10 cellular contexts compared by ENCODE assay signal in the genomic region with DNA sequence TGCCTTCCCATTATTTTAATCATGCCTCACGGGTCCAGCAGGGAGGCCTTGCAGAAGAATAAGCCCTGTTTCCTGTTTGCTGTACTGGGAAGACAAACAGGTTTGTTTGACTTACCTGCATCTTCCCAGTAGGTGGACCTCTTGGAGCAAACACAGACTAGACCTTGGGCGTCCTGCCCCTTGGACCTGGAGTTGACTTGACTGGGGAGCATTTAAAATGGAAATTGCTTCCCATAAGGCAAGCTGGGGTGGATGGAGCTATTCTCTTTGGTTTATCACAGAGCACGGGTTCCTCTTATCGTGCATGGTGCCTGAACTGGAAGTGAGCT.
DNase-seq lines count a peak whose midpoint lies in the region; ATAC-seq and TF ChIP-seq lines count a peak whose summit lies in the region.
"Had no signal": no experiment of that assay in that cellular context is flagged by ENCODE, and none has a peak within 500 bp of the region (broad histone marks: within the 10 kb centered on the region; RNA-seq: fewer than 3 reads in every experiment).

No MANE protein-coding gene starts in this region.

- no peaks in the 10 kb centered on the region for H3K36me3 ChIP-seq in neural cell (ENCODE audit: insufficient read depth, low read length)

- H3F3A ChIP-seq in neural cell (ENCODE audit: insufficient read depth, low read length, poor library complexity, severe bottlenecking): no peaks in the 10 kb centered on the region

- no peaks in the 10 kb centered on the region for H3K79me2 ChIP-seq in neural cell (replicated peaks; ENCODE audit: insufficient read depth, low read length)

- TF ChIP-seq EP300 in neural cell (conservative IDR thresholded peaks at IDR 0.05; ENCODE audit: poor library complexity, severe bottlenecking): no peak

- peak; percentile 44 for TF ChIP-seq RAD21 in neural cell (conservative IDR thresholded peaks at IDR 0.05)

- ATAC-seq in HG03354 (IDR thresholded peaks at IDR 0.05; ENCODE audit: poor library complexity, severe bottlenecking, unreplicated experiment) (no peak), GM19328 (IDR thresholded peaks at IDR 0.05; ENCODE audit: unreplicated experiment) (no peak), HG03039 (IDR thresholded peaks at IDR 0.05; ENCODE audit: unreplicated experiment) (no peak)

- no peak overlapping the region for H3K4me2 ChIP-seq in neural cell (ENCODE audit: low read length)

- H3K27me3 ChIP-seq in neural cell (ENCODE audit: insufficient read depth, low read depth, low read length): no peaks in the 10 kb centered on the region

- no peak overlapping the region for H3K9ac ChIP-seq in neural cell (ENCODE audit: low read length)

- no peaks in the 10 kb centered on the region for H3K9me3 ChIP-seq in neural cell (ENCODE audit: low read length)

- peak; percentile 25 for DNase-seq in NCI-H2029 (lab: John Stamatoyannopoulos, UW)
- no peak for DNase-seq in NCI-H2029 treated with DMSO at 0.1 percent for 48 hours (lab: John Stamatoyannopoulos, UW)
- peak; percentile 39 for DNase-seq in NCI-H1105 treated with DMSO at 0.1 percent for 48 hours (lab: John Stamatoyannopoulos, UW)
- DNase-seq: ACHN; activated CD4-positive, alpha-beta T cell treated with anti-CD3 and anti-CD28 coated beads, Interleukin-2, amount 50 U/mL, for 48 hours had no signal

- no peaks in the 10 kb centered on the region for H3K9me2 ChIP-seq in neural cell (ENCODE audit: insufficient read depth, low read length)

- no peaks in the 10 kb centered on the region for H4K20me1 ChIP-seq in neural cell (ENCODE audit: insufficient read depth)

- H2AFZ ChIP-seq in neural cell (ENCODE audit: low read depth, low read length): no peak overlapping the region

- TF ChIP-seq CTCF in VCaP (conservative IDR thresholded peaks at IDR 0.05): peak; percentile 77
- TF ChIP-seq CTCF in neural cell (IDR thresholded peaks at IDR 0.05; ENCODE audit: poor library complexity, severe bottlenecking): peak; percentile 39

- peak overlapping the region; percentile 88 for H3K27ac ChIP-seq in VCaP
- no peak overlapping the region for H3K27ac ChIP-seq in neural cell (ENCODE audit: low read length)

- H3K4me3 ChIP-seq in neural cell (ENCODE audit: low read length): no peak overlapping the region

TF ChIP-seq in neural cell, 6 proteins besides CTCF, POLR2A, EP300 and RAD21:
- TF ChIP-seq SMC3 (conservative IDR thresholded peaks at IDR 0.05; ENCODE audit: poor library complexity): peak; percentile 35
- TF ChIP-seq, protein P1, sequence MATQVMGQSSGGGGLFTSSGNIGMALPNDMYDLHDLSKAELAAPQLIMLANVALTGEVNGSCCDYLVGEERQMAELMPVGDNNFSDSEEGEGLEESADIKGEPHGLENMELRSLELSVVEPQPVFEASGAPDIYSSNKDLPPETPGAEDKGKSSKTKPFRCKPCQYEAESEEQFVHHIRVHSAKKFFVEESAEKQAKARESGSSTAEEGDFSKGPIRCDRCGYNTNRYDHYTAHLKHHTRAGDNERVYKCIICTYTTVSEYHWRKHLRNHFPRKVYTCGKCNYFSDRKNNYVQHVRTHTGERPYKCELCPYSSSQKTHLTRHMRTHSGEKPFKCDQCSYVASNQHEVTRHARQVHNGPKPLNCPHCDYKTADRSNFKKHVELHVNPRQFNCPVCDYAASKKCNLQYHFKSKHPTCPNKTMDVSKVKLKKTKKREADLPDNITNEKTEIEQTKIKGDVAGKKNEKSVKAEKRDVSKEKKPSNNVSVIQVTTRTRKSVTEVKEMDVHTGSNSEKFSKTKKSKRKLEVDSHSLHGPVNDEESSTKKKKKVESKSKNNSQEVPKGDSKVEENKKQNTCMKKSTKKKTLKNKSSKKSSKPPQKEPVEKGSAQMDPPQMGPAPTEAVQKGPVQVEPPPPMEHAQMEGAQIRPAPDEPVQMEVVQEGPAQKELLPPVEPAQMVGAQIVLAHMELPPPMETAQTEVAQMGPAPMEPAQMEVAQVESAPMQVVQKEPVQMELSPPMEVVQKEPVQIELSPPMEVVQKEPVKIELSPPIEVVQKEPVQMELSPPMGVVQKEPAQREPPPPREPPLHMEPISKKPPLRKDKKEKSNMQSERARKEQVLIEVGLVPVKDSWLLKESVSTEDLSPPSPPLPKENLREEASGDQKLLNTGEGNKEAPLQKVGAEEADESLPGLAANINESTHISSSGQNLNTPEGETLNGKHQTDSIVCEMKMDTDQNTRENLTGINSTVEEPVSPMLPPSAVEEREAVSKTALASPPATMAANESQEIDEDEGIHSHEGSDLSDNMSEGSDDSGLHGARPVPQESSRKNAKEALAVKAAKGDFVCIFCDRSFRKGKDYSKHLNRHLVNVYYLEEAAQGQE (IDR thresholded peaks at IDR 0.05; ENCODE audit: borderline replicate concordance): no peak
TF ChIP-seq in neural cell: peak in this region for 1.
